1 cellular context compared by ENCODE assay signal in genomic region chr15:59332009-59332408, GRCh38.
TF ChIP-seq lines count a peak whose summit lies in the region.

No MANE protein-coding gene starts in this region.

TF ChIP-seq in A549, 52 proteins besides CTCF, POLR2A, EP300 and RAD21 (continued from another document):
- TF ChIP-seq, protein P1, sequence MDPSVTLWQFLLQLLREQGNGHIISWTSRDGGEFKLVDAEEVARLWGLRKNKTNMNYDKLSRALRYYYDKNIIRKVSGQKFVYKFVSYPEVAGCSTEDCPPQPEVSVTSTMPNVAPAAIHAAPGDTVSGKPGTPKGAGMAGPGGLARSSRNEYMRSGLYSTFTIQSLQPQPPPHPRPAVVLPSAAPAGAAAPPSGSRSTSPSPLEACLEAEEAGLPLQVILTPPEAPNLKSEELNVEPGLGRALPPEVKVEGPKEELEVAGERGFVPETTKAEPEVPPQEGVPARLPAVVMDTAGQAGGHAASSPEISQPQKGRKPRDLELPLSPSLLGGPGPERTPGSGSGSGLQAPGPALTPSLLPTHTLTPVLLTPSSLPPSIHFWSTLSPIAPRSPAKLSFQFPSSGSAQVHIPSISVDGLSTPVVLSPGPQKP (IDR thresholded peaks at IDR 0.05; ENCODE audit: low read depth, low read length), result no peak
- TF ChIP-seq FOSB (CRISPR knock-in tag; IDR thresholded peaks at IDR 0.05), result no peak
- TF ChIP-seq HEYL (CRISPR knock-in tag; IDR thresholded peaks at IDR 0.05), result no peak
